ENCODE assay signal across 32 cellular contexts in the genomic region with DNA sequence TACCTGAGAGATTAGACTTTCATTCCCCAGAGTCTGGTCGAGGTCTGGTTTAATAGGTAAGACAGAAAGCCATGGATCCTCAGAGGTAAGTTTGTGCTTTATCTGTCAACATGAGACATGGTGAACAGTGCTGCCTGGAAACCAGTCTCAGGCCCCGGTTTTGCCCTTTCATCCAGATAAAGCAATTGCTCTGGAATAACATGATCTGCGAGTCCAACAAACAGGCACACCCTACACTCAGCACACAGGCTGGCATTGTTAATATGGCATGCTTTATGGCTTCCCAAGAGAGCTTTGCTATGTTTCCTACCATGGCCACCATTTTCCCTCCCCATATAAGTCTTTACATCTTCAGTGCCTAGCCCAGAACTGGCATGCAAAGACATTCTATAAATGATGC. TPM values are rescaled to one million over a fixed set of nuclear protein-coding genes. Genes with fewer than 3 reads are reported as not detected.
"Had no signal": no experiment of that assay in that cellular context is flagged by ENCODE, and none has a peak within 500 bp of the region (broad histone marks: within the 10 kb centered on the region; RNA-seq: fewer than 3 reads in every experiment).

No MANE protein-coding gene starts in this region.

- H3K4me3 ChIP-seq: breast epithelium, esophagus squamous epithelium, heart right ventricle, left ventricle myocardium inferior, lung, sigmoid colon, smooth muscle cell, upper lobe of left lung, vagina had no signal

- H3K27ac ChIP-seq: breast epithelium, heart right ventricle, left ventricle myocardium inferior, neutrophil, sigmoid colon, upper lobe of left lung, vagina had no signal

- ATAC-seq: activated naive CD4-positive, alpha-beta T cell treated with anti-CD3 and anti-CD28 coated beads, Interleukin-2, amount 50 U/mL, for 72 hours; heart right ventricle; stimulated activated memory B cell treated with anti-CD40 and anti-IgM and Interleukin-4, amounts not matched to agents 10 μg/mL and 1 μg/mL and 100 μg/mL, for 72 hours; stimulated activated naive CD8-positive, alpha-beta T cell treated with anti-CD3 and anti-CD28 coated beads, Interleukin-15, amount 100 ng/mL, for 72 hours; T-helper 17 cell had no signal

- H3K27ac Mint-ChIP-seq: activated CD4-positive, alpha-beta memory T cell treated with anti-CD3 and anti-CD28 coated beads, Interleukin-2, amount 10 ng/mL, durations not matched to agents 7 days and 5 days; activated CD4-positive, alpha-beta T cell treated with anti-CD3 and anti-CD28 coated beads, Interleukin-2, amount 10 ng/mL, durations not matched to agents 7 days and 5 days; activated naive CD4-positive, alpha-beta T cell treated with anti-CD3 and anti-CD28 coated beads, Interleukin-2, amount 50 U/mL, for 72 hours; activated T-helper 2 cell treated with anti-CD3 and anti-CD28 coated beads, Interferon-gamma antibody, Interleukin-2, Interleukin-4, amounts not matched to agents 10 μg/mL and 5 μg/mL and 100 μg/mL, durations not matched to agents 14 hours and 24 hours and 36 hours; dendritic cell treated with granulocyte-macrophage colony-stimulating factor and Interleukin-4, amounts not matched to agents 40 ng/mL and 50 ng/mL, for 4 days; endodermal cell; naive B cell; nephron progenitor cell; progenitor cell of endocrine pancreas; stimulated activated naive CD8-positive, alpha-beta T cell treated with anti-CD3 and anti-CD28 coated beads, Interleukin-15, amount 100 ng/mL, for 72 hours; T-helper 17 cell had no signal

- H3K27me3 ChIP-seq: breast epithelium, esophagus squamous epithelium, neutrophil, sigmoid colon, upper lobe of left lung, vagina had no signal

- DNase-seq: activated CD4-positive, alpha-beta memory T cell treated with anti-CD3 and anti-CD28 coated beads, Interleukin-2, amount 10 ng/mL, durations not matched to agents 7 days and 5 days; activated CD4-positive, alpha-beta T cell treated with anti-CD3 and anti-CD28 coated beads for 1 hour; activated CD4-positive, alpha-beta T cell treated with anti-CD3 and anti-CD28 coated beads, Interleukin-2, amount 10 ng/mL, durations not matched to agents 7 days and 5 days; activated T-cell treated with anti-CD3 and anti-CD28 coated beads, Interleukin-2, amount 50 U/mL, for 48 hours; central memory CD4-positive, alpha-beta T cell; endodermal cell; esophagus squamous epithelium; foreskin melanocyte; heart right ventricle; left ventricle myocardium inferior; mesendoderm; naive B cell; nephron progenitor cell; sigmoid colon; stimulated activated CD4-positive, alpha-beta T cell treated with anti-CD3 and anti-CD28 coated beads, Interleukin-1b, Interleukin-23, amount 100 ng/mL, for 48 hours; stimulated activated CD4-positive, alpha-beta T cell treated with anti-CD3 and anti-CD28 coated beads, Interleukin-4, amount 100 ng/mL, for 4 hours; stimulated activated CD8-positive, alpha-beta memory T cell treated with anti-CD3 and anti-CD28 coated beads, Interleukin-4, amount 100 ng/mL, for 48 hours; stimulated activated naive CD8-positive, alpha-beta T cell treated with anti-CD3 and anti-CD28 coated beads, Interleukin-15, amount 100 ng/mL, for 72 hours; substantia nigra; T-helper 17 cell; T1000; upper lobe of left lung had no signal

- H3K4me3 Mint-ChIP-seq: activated CD4-positive, alpha-beta memory T cell treated with anti-CD3 and anti-CD28 coated beads, Interleukin-2, amount 10 ng/mL, durations not matched to agents 7 days and 5 days; activated CD4-positive, alpha-beta T cell treated with anti-CD3 and anti-CD28 coated beads, Interleukin-2, amount 10 ng/mL, durations not matched to agents 7 days and 5 days; dendritic cell treated with granulocyte-macrophage colony-stimulating factor and Interleukin-4, amounts not matched to agents 40 ng/mL and 50 ng/mL, for 4 days; endodermal cell; naive B cell; nephron progenitor cell; stimulated activated memory B cell treated with anti-CD40 and anti-IgM and Interleukin-4, amounts not matched to agents 10 μg/mL and 1 μg/mL and 100 μg/mL, for 72 hours; stimulated activated naive CD8-positive, alpha-beta T cell treated with anti-CD3 and anti-CD28 coated beads, Interleukin-15, amount 100 ng/mL, for 72 hours; T-helper 17 cell had no signal

- H3K4me1 ChIP-seq: breast epithelium, left ventricle myocardium inferior, sigmoid colon had no signal

- H3K4me2 ChIP-seq: smooth muscle cell had no signal

- H3K36me3 ChIP-seq: breast epithelium, esophagus squamous epithelium, heart right ventricle, left ventricle myocardium inferior, neutrophil, sigmoid colon, upper lobe of left lung, vagina had no signal

- H3K4me1 Mint-ChIP-seq: endodermal cell; stimulated activated naive CD8-positive, alpha-beta T cell treated with anti-CD3 and anti-CD28 coated beads, Interleukin-15, amount 100 ng/mL, for 72 hours had no signal

- H3K9me3 Mint-ChIP-seq: activated CD4-positive, alpha-beta memory T cell treated with anti-CD3 and anti-CD28 coated beads, Interleukin-2, amount 10 ng/mL, durations not matched to agents 7 days and 5 days; activated CD4-positive, alpha-beta T cell treated with anti-CD3 and anti-CD28 coated beads, Interleukin-2, amount 10 ng/mL, durations not matched to agents 7 days and 5 days; activated naive CD4-positive, alpha-beta T cell treated with anti-CD3 and anti-CD28 coated beads, Interleukin-2, amount 50 U/mL, for 72 hours; activated T-helper 2 cell treated with anti-CD3 and anti-CD28 coated beads, Interferon-gamma antibody, Interleukin-2, Interleukin-4, amounts not matched to agents 10 μg/mL and 5 μg/mL and 100 μg/mL, durations not matched to agents 14 hours and 24 hours and 36 hours; dendritic cell treated with granulocyte-macrophage colony-stimulating factor and Interleukin-4, amounts not matched to agents 40 ng/mL and 50 ng/mL, for 4 days; endodermal cell; naive B cell; stimulated activated memory B cell treated with anti-CD40 and anti-IgM and Interleukin-4, amounts not matched to agents 10 μg/mL and 1 μg/mL and 100 μg/mL, for 72 hours; stimulated activated naive CD8-positive, alpha-beta T cell treated with anti-CD3 and anti-CD28 coated beads, Interleukin-15, amount 100 ng/mL, for 72 hours had no signal

- H3K36me3 Mint-ChIP-seq: activated naive CD4-positive, alpha-beta T cell treated with anti-CD3 and anti-CD28 coated beads, Interleukin-2, amount 50 U/mL, for 72 hours; naive B cell had no signal

- H3K9me3 ChIP-seq: breast epithelium, esophagus squamous epithelium, heart right ventricle, left ventricle myocardium inferior, neutrophil, sigmoid colon, upper lobe of left lung, vagina had no signal

RNA-seq across cellular contexts. Expression of gene MNS1, which starts 30.1 kb away (rescaled TPM):
- total RNA-seq: activated CD4-positive, alpha-beta memory T cell treated with anti-CD3 and anti-CD28 coated beads, Interleukin-2, amount 10 ng/mL, durations not matched to agents 7 days and 5 days had no signal
